In genomic region chr19:22914646-22915045, GRCh38 we compare ENCODE assay signal across 33 cellular contexts.
DNase-seq lines count a peak whose midpoint lies in the region; ATAC-seq and TF ChIP-seq lines count a peak whose summit lies in the region.
"Had no signal": no experiment of that assay in that cellular context is flagged by ENCODE, and none has a peak within 500 bp of the region (broad histone marks: within the 10 kb centered on the region; RNA-seq: fewer than 3 reads in every experiment).

No MANE protein-coding gene starts in this region.

- H3K27ac Mint-ChIP-seq in stimulated activated effector memory CD8-positive, alpha-beta T cell treated with anti-CD3 and anti-CD28 coated beads, Interleukin-12 subunit alpha, Interleukin-12 subunit beta, amount 100 ng/mL, for 72 hours = no peak overlapping the region
- H3K27ac Mint-ChIP-seq: B cell; CD14-positive monocyte; CD4-positive, alpha-beta memory T cell; CD4-positive, alpha-beta T cell; CD4-positive, CD25-positive, alpha-beta regulatory T cell; CD8-positive, alpha-beta T cell had no signal

- no CpG with 5 or more reads among the region's 2 CpGs for WGBS in trophoblast cell (ENCODE audit: extremely low coverage, insufficient coverage, insufficient read length)

- H3K4me2 ChIP-seq in osteoblast (ENCODE audit: insufficient read depth, low read length) (no peak overlapping the region), trophoblast cell (ENCODE audit: low read length) (no peak overlapping the region)
- H3K4me2 ChIP-seq: A549; BLaER1; BLaER1 treated with 17β-estradiol and CSF1 and Interleukin-3, amounts not matched to agents 10 nM and 100 nM had no signal

- H3K9me3 ChIP-seq in osteoblast (ENCODE audit: low read depth, low read length) (peaks cover 6% of the 10 kb centered on the region), trophoblast cell (ENCODE audit: insufficient read depth, low read depth, low read length) (peaks cover 17% of the 10 kb centered on the region)
- H3K9me3 ChIP-seq: BE2C, Caco-2 had no signal

- peak; percentile 8 for ATAC-seq in stimulated activated effector memory CD8-positive, alpha-beta T cell treated with anti-CD3 and anti-CD28 coated beads, Interleukin-12 subunit alpha, Interleukin-12 subunit beta, amount 100 ng/mL, for 72 hours
- ATAC-seq in GM18517 (IDR thresholded peaks at IDR 0.05; ENCODE audit: unreplicated experiment) = no peak
- ATAC-seq in GM21528 (IDR thresholded peaks at IDR 0.05; ENCODE audit: low FRiP score, unreplicated experiment) = no peak
- ATAC-seq: A549; CD8-positive, alpha-beta T cell had no signal

- H4K8ac ChIP-seq in trophoblast cell (ENCODE audit: low read depth, low read length) = no peak overlapping the region

- H3K79me1 ChIP-seq in trophoblast cell (ENCODE audit: low read length) = no peaks in the 10 kb centered on the region

- no peaks in the 10 kb centered on the region for H3K27me3 ChIP-seq in osteoblast (ENCODE audit: insufficient read depth, low read length)
- H3K27me3 ChIP-seq in trophoblast cell (ENCODE audit: insufficient read depth, low read length) = no peaks in the 10 kb centered on the region
- H3K27me3 ChIP-seq: BE2C; BLaER1; BLaER1 treated with 17β-estradiol and CSF1 and Interleukin-3, amounts not matched to agents 10 nM and 100 nM had no signal

- no peak overlapping the region for H3K9ac ChIP-seq in trophoblast cell (ENCODE audit: low read length)
- H3K9ac ChIP-seq: BLaER1; BLaER1 treated with 17β-estradiol and CSF1 and Interleukin-3, amounts not matched to agents 10 nM and 100 nM had no signal

- no peak overlapping the region for H3K4me3 Mint-ChIP-seq in stimulated activated effector memory CD8-positive, alpha-beta T cell treated with anti-CD3 and anti-CD28 coated beads, Interleukin-12 subunit alpha, Interleukin-12 subunit beta, amount 100 ng/mL, for 72 hours
- H3K4me3 Mint-ChIP-seq: B cell; CD14-positive monocyte; CD4-positive, alpha-beta memory T cell; CD4-positive, alpha-beta T cell; CD4-positive, CD25-positive, alpha-beta regulatory T cell; CD8-positive, alpha-beta memory T cell; CD8-positive, alpha-beta T cell had no signal

- H3K23ac ChIP-seq in trophoblast cell (ENCODE audit: low read length) = no peak overlapping the region

- H3K27ac ChIP-seq in osteoblast (ENCODE audit: low read depth, low read length) (no peak overlapping the region), trophoblast cell (ENCODE audit: low read depth, low read length) (no peak overlapping the region)
- H3K27ac ChIP-seq: 22Rv1; A549; BLaER1; BLaER1 treated with 17β-estradiol and CSF1 and Interleukin-3, amounts not matched to agents 10 nM and 100 nM; C4-2B had no signal

- H3K4me1 ChIP-seq in osteoblast (ENCODE audit: insufficient read depth, low read length) = no peaks in the 10 kb centered on the region
- no peaks in the 10 kb centered on the region for H3K4me1 ChIP-seq in trophoblast cell (ENCODE audit: control insufficient read depth in 1 of 2, insufficient read depth in 2 of 2, low read length in 2 of 2)
- H3K4me1 ChIP-seq: A549; BE2C; BLaER1; BLaER1 treated with 17β-estradiol and CSF1 and Interleukin-3, amounts not matched to agents 10 nM and 100 nM; Caco-2 had no signal

- H3K36me3 Mint-ChIP-seq in stimulated activated effector memory CD8-positive, alpha-beta T cell treated with anti-CD3 and anti-CD28 coated beads, Interleukin-12 subunit alpha, Interleukin-12 subunit beta, amount 100 ng/mL, for 72 hours = no peaks in the 10 kb centered on the region
- H3K36me3 Mint-ChIP-seq: CD14-positive monocyte; CD4-positive, alpha-beta memory T cell; CD4-positive, CD25-positive, alpha-beta regulatory T cell; CD8-positive, alpha-beta memory T cell; CD8-positive, alpha-beta T cell had no signal

- DNase-seq in osteoblast (ENCODE audit: insufficient read length, low spot score, missing footprints) (peak; percentile 38), trophoblast cell (peak; percentile 87 to 88)
- DNase-seq in stimulated activated effector memory CD8-positive, alpha-beta T cell treated with anti-CD3 and anti-CD28 coated beads, Interleukin-12 subunit alpha, Interleukin-12 subunit beta, amount 100 ng/mL, for 72 hours (ENCODE audit: low spot score in 2 of 2) = no peak
- DNase-seq in activated CD4-positive, CD25-positive, alpha-beta regulatory T cell (lab: John Stamatoyannopoulos, UW) = no peak
- DNase-seq: 8988T; ACHN; AML-193; BE2C; C1 segment of cervical spinal cord; Caco-2; Calu3; CD4-positive, alpha-beta memory T cell; CD4-positive, alpha-beta T cell; CD4-positive, CD25-positive, alpha-beta regulatory T cell; CD8-positive, alpha-beta memory T cell; CD8-positive, alpha-beta T cell; COR-L47; DMS 273 treated with DMSO at 0.1 percent for 48 hours; DMS153; DMS53; DMS79; DMS79 treated with DMSO at 0.1 percent for 48 hours; DND-41; EL had no signal

- no peaks in the 10 kb centered on the region for H3K4me1 Mint-ChIP-seq in stimulated activated effector memory CD8-positive, alpha-beta T cell treated with anti-CD3 and anti-CD28 coated beads, Interleukin-12 subunit alpha, Interleukin-12 subunit beta, amount 100 ng/mL, for 72 hours
- H3K4me1 Mint-ChIP-seq: B cell; CD14-positive monocyte; CD4-positive, alpha-beta memory T cell; CD4-positive, CD25-positive, alpha-beta regulatory T cell; CD8-positive, alpha-beta memory T cell had no signal

- no peak overlapping the region for H2BK120ac ChIP-seq in trophoblast cell (ENCODE audit: insufficient read depth, low read length, poor library complexity)

- H2BK12ac ChIP-seq in trophoblast cell (ENCODE audit: low read length) = no peak overlapping the region

- no peak overlapping the region for H3K18ac ChIP-seq in trophoblast cell (ENCODE audit: low read length)

- H3K36me3 ChIP-seq in osteoblast (ENCODE audit: insufficient read depth, low read length) (no peaks in the 10 kb centered on the region), trophoblast cell (ENCODE audit: control insufficient read depth in 1 of 2, insufficient read depth in 2 of 2, low read length in 2 of 2) (no peaks in the 10 kb centered on the region)
- H3K36me3 ChIP-seq: BE2C; BLaER1; BLaER1 treated with 17β-estradiol and CSF1 and Interleukin-3, amounts not matched to agents 10 nM and 100 nM had no signal

- H4K12ac ChIP-seq in trophoblast cell (ENCODE audit: low read depth, low read length) = no peak overlapping the region

- no peak overlapping the region for H3K4ac ChIP-seq in trophoblast cell (ENCODE audit: low read depth, low read length)

- H4K20me1 ChIP-seq in osteoblast (ENCODE audit: insufficient read depth, low read length) = no peaks in the 10 kb centered on the region
- H4K20me1 ChIP-seq: BLaER1; BLaER1 treated with 17β-estradiol and CSF1 and Interleukin-3, amounts not matched to agents 10 nM and 100 nM had no signal

- H3K9me3 Mint-ChIP-seq in stimulated activated effector memory CD8-positive, alpha-beta T cell treated with anti-CD3 and anti-CD28 coated beads, Interleukin-12 subunit alpha, Interleukin-12 subunit beta, amount 100 ng/mL, for 72 hours = peaks cover under 1% of the 10 kb centered on the region

- no peak overlapping the region for H3K14ac ChIP-seq in trophoblast cell (ENCODE audit: low read length)

- no peak overlapping the region for H2AK5ac ChIP-seq in trophoblast cell (ENCODE audit: low read length)

- H2AFZ ChIP-seq in osteoblast (ENCODE audit: low read length) = no peak overlapping the region
- no peak overlapping the region for H2AFZ ChIP-seq in trophoblast cell (ENCODE audit: insufficient read depth, low read length, poor library complexity)

- H2BK5ac ChIP-seq in trophoblast cell (ENCODE audit: low read depth, low read length, poor library complexity) = no peak overlapping the region

- H3K4me3 ChIP-seq in osteoblast (ENCODE audit: insufficient read depth, low read length) = no peak overlapping the region
- H3K4me3 ChIP-seq in trophoblast cell (ENCODE audit: low read depth, low read length) = no peak overlapping the region
- H3K4me3 ChIP-seq: A549; BLaER1; BLaER1 treated with 17β-estradiol and CSF1 and Interleukin-3, amounts not matched to agents 10 nM and 100 nM had no signal

- no peaks in the 10 kb centered on the region for H3K79me2 ChIP-seq in osteoblast (ENCODE audit: insufficient read depth, low read length)
- H3K79me2 ChIP-seq in trophoblast cell (ENCODE audit: control insufficient read depth, insufficient read depth, low read length, poor library complexity) = no peaks in the 10 kb centered on the region

- TF ChIP-seq CTCF in osteoblast (IDR thresholded peaks at IDR 0.05; ENCODE audit: extremely low read depth, low read depth, low read length) = no peak

- H4K91ac ChIP-seq in trophoblast cell (ENCODE audit: low read depth, low read length) = no peak overlapping the region

Comparison
In these comparisons a context has a peak if more than half of its experiments do, and no peak if none do; other contexts are left out.
1. DNase-seq: peak in osteoblast (single experiment) and trophoblast cell (2 of 2); none in stimulated activated effector memory CD8-positive, alpha-beta T cell treated with anti-CD3 and anti-CD28 coated beads, Interleukin-12 subunit alpha, Interleukin-12 subunit beta, amount 100 ng/mL, for 72 hours (0 of 2) and activated CD4-positive, CD25-positive, alpha-beta regulatory T cell (0 of 4).